Comparison of ENCODE assay signal across 9 cellular contexts in the genomic region with DNA sequence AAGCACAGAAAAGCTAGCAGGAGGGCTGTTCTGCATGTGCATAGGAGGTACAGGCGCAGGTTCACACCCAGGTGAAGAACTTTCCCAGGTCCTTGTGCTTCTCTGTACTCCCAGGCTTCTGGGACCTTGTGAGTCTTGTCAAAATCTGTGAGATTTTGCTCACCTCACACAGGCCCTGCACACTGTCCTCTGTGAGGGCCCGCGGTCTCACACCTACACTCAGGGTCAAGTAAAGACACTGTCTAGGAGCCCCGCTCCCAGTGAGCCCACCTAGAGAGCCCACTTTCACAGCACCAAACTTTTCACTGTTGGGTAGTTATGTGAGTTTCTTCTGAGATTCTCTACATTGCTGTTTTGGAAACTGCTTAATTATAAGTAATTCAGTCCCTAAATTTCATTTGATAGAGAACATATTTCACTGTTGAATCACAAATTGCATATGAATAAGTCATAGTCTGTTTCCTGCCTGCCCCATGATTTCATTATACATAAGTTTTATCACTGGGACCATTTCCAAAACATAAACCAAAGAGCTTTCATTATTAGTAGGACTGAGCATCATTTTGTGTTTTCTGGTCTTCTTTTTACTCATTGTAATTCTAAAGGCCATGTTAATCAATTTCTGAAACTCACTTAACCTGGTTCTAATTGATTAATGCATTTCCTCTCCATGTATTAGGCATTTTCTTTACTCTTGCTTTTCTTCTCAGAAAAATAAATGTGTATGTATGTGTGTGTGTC.
DNase-seq lines count a peak whose midpoint lies in the region; ATAC-seq, FAIRE-seq and TF ChIP-seq lines count a peak whose summit lies in the region.
"Had no signal": no experiment of that assay in that cellular context is flagged by ENCODE, and none has a peak within 500 bp of the region (broad histone marks: within the 10 kb centered on the region; RNA-seq: fewer than 3 reads in every experiment).

No MANE protein-coding gene starts in this region.

- H3K9me3 ChIP-seq in HAP-1 (0 out of 2 replicates have a peak, but pooled peaks cover 3% of the 10 kb centered on the region), gastrocnemius medialis (no peaks in the 10 kb centered on the region)

- no peaks in the 10 kb centered on the region for H3K27me3 ChIP-seq in HAP-1 (ENCODE audit: low read depth)
- H3K27me3 ChIP-seq in gastrocnemius medialis: no peaks in the 10 kb centered on the region

- H3K36me3 ChIP-seq in HAP-1 (replicated peaks): no peaks in the 10 kb centered on the region
- H3K36me3 ChIP-seq in gastrocnemius medialis: no peaks in the 10 kb centered on the region

- FAIRE-seq in HTR-8/SVneo (lab: Jason Lieb, UNC): no peak

- TF ChIP-seq CTCF in GM10266 (IDR thresholded peaks at IDR 0.05; ENCODE audit: control insufficient read depth, insufficient read depth, low read depth, missing control alignments) (no peak), gastrocnemius medialis (IDR thresholded peaks at IDR 0.05 in 4 of 5, conservative IDR thresholded peaks at IDR 0.05 in 1 of 5) (no peak)

- ATAC-seq in GM21786 (IDR thresholded peaks at IDR 0.05; ENCODE audit: unreplicated experiment) (peak; percentile 80), gastrocnemius medialis (no peak)

- TF ChIP-seq POLR2A in gastrocnemius medialis (IDR thresholded peaks at IDR 0.05): no peak

- in situ Hi-C loops in HAP-1 (cut with MboI; ENCODE audit: low sequenced_read_pairs): no loop called here
- in situ Hi-C loops in gastrocnemius medialis (cut with MboI; ENCODE audit: low sequenced_read_pairs in 4 of 4): no loop called here

- intact Hi-C loops in gastrocnemius medialis (cut with DNase I; ENCODE audit: low total_unique reads): no loop called here

- H3K4me1 ChIP-seq in HAP-1: peaks cover 24% of the 10 kb centered on the region
- no peaks in the 10 kb centered on the region for H3K4me1 ChIP-seq in gastrocnemius medialis

- DNase-seq in GM10266 (ENCODE audit: extremely low spot score) (peak; percentile 17), HTR-8/SVneo (ENCODE audit: insufficient read length, low spot score) (peak; percentile 29), hepatic stellate cell (ENCODE audit: low spot score) (peak; percentile 26), NCI-H526 treated with DMSO at 0.1 percent for 48 hours (lab: John Stamatoyannopoulos, UW) (no peak), HAP-1 (ENCODE audit: low spot score in 2 of 2) (no peak), gastrocnemius medialis (no peak), middle frontal gyrus (ENCODE audit: extremely low spot score, low spot score) (no peak)
- DNase-seq: GDM1 had no signal

- H3K4me3 ChIP-seq in HAP-1 (no peak overlapping the region), gastrocnemius medialis (no peak overlapping the region)

- H3K27ac ChIP-seq in gastrocnemius medialis: no peak overlapping the region

Comparison
In these comparisons a context has a peak if more than half of its experiments do, and no peak if none do; other contexts are left out.
1. DNase-seq: peak in GM10266 (single experiment), HTR-8/SVneo (single experiment) and hepatic stellate cell (single experiment); none in NCI-H526 treated with DMSO at 0.1 percent for 48 hours (single experiment), HAP-1 (0 of 2), gastrocnemius medialis (0 of 2) and middle frontal gyrus (single experiment).